In genomic region chr6:170032706-170033309, GRCh38 we compare ENCODE assay signal across 19 cellular contexts.
DNase-seq lines count a peak whose midpoint lies in the region; ATAC-seq and TF ChIP-seq lines count a peak whose summit lies in the region.
"Had no signal": no experiment of that assay in that cellular context is flagged by ENCODE, and none has a peak within 500 bp of the region (broad histone marks: within the 10 kb centered on the region; RNA-seq: fewer than 3 reads in every experiment).

No MANE protein-coding gene starts in this region.

- 92 to 98% methylated on average over 9 of the region's 9 CpGs for WGBS in body of pancreas, 2 donors

- no peak overlapping the region for H3K4me3 Mint-ChIP-seq in activated naive CD4-positive, alpha-beta T cell treated with anti-CD3 and anti-CD28 coated beads, Interleukin-2, amount 10 ng/mL, durations not matched to agents 7 days and 5 days

- no peak overlapping the region for H3K4me2 ChIP-seq in PC-9
- H3K4me2 ChIP-seq: A549 had no signal

- no peak for TF ChIP-seq CTCF in body of pancreas (IDR thresholded peaks at IDR 0.05)
- no peak for TF ChIP-seq CTCF in tibial artery (IDR thresholded peaks at IDR 0.05)
- no peak for TF ChIP-seq CTCF in PC-9 (conservative IDR thresholded peaks at IDR 0.05)

- no peaks in the 10 kb centered on the region for H3F3A ChIP-seq in PC-9 (ENCODE audit: insufficient read depth, low read depth)

- H2AFZ ChIP-seq in PC-9: no peak overlapping the region

- H3K9me3 ChIP-seq in body of pancreas: no peaks in the 10 kb centered on the region
- peaks cover 0 to 6% (median 0%) of the 10 kb centered on the region in 3 donors for H3K9me3 ChIP-seq in tibial artery
- no peaks in the 10 kb centered on the region for H3K9me3 ChIP-seq in PC-9 (ENCODE audit: insufficient read depth, low read depth)
- H3K9me3 ChIP-seq: A549 had no signal

- H3K36me3 ChIP-seq in body of pancreas (replicated peaks in 1 of 2; ENCODE audit: insufficient read depth in 1 of 2, low read depth in 2 of 2) (no peaks in the 10 kb centered on the region), tibial artery (no peaks in the 10 kb centered on the region), PC-9 (ENCODE audit: low read depth) (no peaks in the 10 kb centered on the region)
- H3K36me3 ChIP-seq: HAP-1, Peyer's patch had no signal

- H3K4me3 ChIP-seq in body of pancreas: no peak overlapping the region
- H3K4me3 ChIP-seq in tibial artery: no peak overlapping the region
- no peak overlapping the region for H3K4me3 ChIP-seq in PC-9
- H3K4me3 ChIP-seq: A549, GM12878, HAP-1, Peyer's patch had no signal

- peak; percentile 2 for DNase-seq in activated naive CD4-positive, alpha-beta T cell treated with anti-CD3 and anti-CD28 coated beads, Interleukin-2, amount 50 U/mL, for 16 hours
- DNase-seq in activated naive CD4-positive, alpha-beta T cell treated with anti-CD3 and anti-CD28 coated beads, Interleukin-2, amount 10 ng/mL, durations not matched to agents 7 days and 5 days: no peak
- DNase-seq in body of pancreas (peak in 3 of 4 donors; percentile 1 to 4 (median 3)), mesenteric fat pad (ENCODE audit: low spot score) (peak; percentile 68), tibial artery (peak; percentile 5 to 29), NCI-H524 (lab: John Stamatoyannopoulos, UW) (no peak), COLO829 (ENCODE audit: low spot score) (no peak), PC-9 (no peak)
- DNase-seq: Calu3, IMR-90, Kasumi-1, NCI-H1417, NCI-H1930, NCI-H2171 treated with DMSO at 0.1 percent for 48 hours, NCI-H82 had no signal

- H4K20me1 ChIP-seq in PC-9 (ENCODE audit: insufficient read depth): no peaks in the 10 kb centered on the region

- H3K27me3 ChIP-seq in body of pancreas (no peaks in the 10 kb centered on the region), tibial artery (peaks cover 0 to 5% of the 10 kb centered on the region in 2 donors), PC-9 (ENCODE audit: insufficient read depth, low read depth) (peaks cover 87% of the 10 kb centered on the region)
- H3K27me3 ChIP-seq: Peyer's patch had no signal

- no peak overlapping the region for H3K27ac Mint-ChIP-seq in activated naive CD4-positive, alpha-beta T cell treated with anti-CD3 and anti-CD28 coated beads, Interleukin-2, amount 10 ng/mL, durations not matched to agents 7 days and 5 days

- H3K4me1 Mint-ChIP-seq in activated naive CD4-positive, alpha-beta T cell treated with anti-CD3 and anti-CD28 coated beads, Interleukin-2, amount 10 ng/mL, durations not matched to agents 7 days and 5 days: no peaks in the 10 kb centered on the region

- intact Hi-C loops in body of pancreas (cut with DNase I) (no loop called here), tibial artery (cut with DNase I; ENCODE audit: low total_unique reads) (no loop called here), PC-9 (cut with micrococcal nuclease; ENCODE audit: unreplicated experiment) (no loop called here)

- peaks cover 14% of the 10 kb centered on the region for H3K4me1 ChIP-seq in body of pancreas
- no peaks in the 10 kb centered on the region for H3K4me1 ChIP-seq in tibial artery
- no peaks in the 10 kb centered on the region for H3K4me1 ChIP-seq in PC-9 (replicated peaks; ENCODE audit: insufficient read depth)
- H3K4me1 ChIP-seq: A549, HAP-1, Peyer's patch had no signal

- no peak for TF ChIP-seq POLR2A in body of pancreas (IDR thresholded peaks at IDR 0.05)

- H3K27ac ChIP-seq in body of pancreas (no peak overlapping the region), tibial artery (no peak overlapping the region), PC-9 (no peak overlapping the region)
- H3K27ac ChIP-seq: A549, Peyer's patch had no signal

- H3K27me3 Mint-ChIP-seq in activated naive CD4-positive, alpha-beta T cell treated with anti-CD3 and anti-CD28 coated beads, Interleukin-2, amount 10 ng/mL, durations not matched to agents 7 days and 5 days: peaks cover 7% of the 10 kb centered on the region

- BruUV-seq in PC-9 (replicated peaks; lab: Mats Ljungman, UMichigan): no TSS peak

- POLR2A ChIA-PET in PC-9 (lab: Charles Lee; ENCODE audit: unreplicated experiment): no interaction called here

- no peaks in the 10 kb centered on the region for H3K79me2 ChIP-seq in PC-9 (ENCODE audit: low read depth)

- no peak for ATAC-seq in body of pancreas
- ATAC-seq: A549, GM12878 had no signal

- H3K36me3 Mint-ChIP-seq in activated naive CD4-positive, alpha-beta T cell treated with anti-CD3 and anti-CD28 coated beads, Interleukin-2, amount 10 ng/mL, durations not matched to agents 7 days and 5 days: no peaks in the 10 kb centered on the region

- no peaks in the 10 kb centered on the region for H3K9me2 ChIP-seq in PC-9 (ENCODE audit: insufficient read depth)

- CTCF ChIA-PET in activated naive CD4-positive, alpha-beta T cell treated with anti-CD3 and anti-CD28 coated beads, Interleukin-2, amount 10 ng/mL, durations not matched to agents 7 days and 5 days (lab: Charles Lee): no interaction called here
- CTCF ChIA-PET in PC-9 (lab: Charles Lee): no interaction called here

- peaks cover 7% of the 10 kb centered on the region for H3K9me3 Mint-ChIP-seq in activated naive CD4-positive, alpha-beta T cell treated with anti-CD3 and anti-CD28 coated beads, Interleukin-2, amount 10 ng/mL, durations not matched to agents 7 days and 5 days

Comparison
In these comparisons a context has a peak if more than half of its experiments do, and no peak if none do; other contexts are left out.
1. DNase-seq: peak in activated naive CD4-positive, alpha-beta T cell treated with anti-CD3 and anti-CD28 coated beads, Interleukin-2, amount 50 U/mL, for 16 hours (single experiment), body of pancreas (3 of 4), mesenteric fat pad (single experiment) and tibial artery (2 of 2); none in activated naive CD4-positive, alpha-beta T cell treated with anti-CD3 and anti-CD28 coated beads, Interleukin-2, amount 10 ng/mL, durations not matched to agents 7 days and 5 days (single experiment), NCI-H524 (0 of 2), COLO829 (single experiment) and PC-9 (0 of 2).